Comparison of ENCODE assay signal across 20 cellular contexts in genomic region chr9:98062161-98062560, GRCh38. TPM values are rescaled to one million over a fixed set of nuclear protein-coding genes. Genes with fewer than 3 reads are reported as not detected.
DNase-seq lines count a peak whose midpoint lies in the region; ATAC-seq and TF ChIP-seq lines count a peak whose summit lies in the region.
"Had no signal": no experiment of that assay in that cellular context is flagged by ENCODE, and none has a peak within 500 bp of the region (broad histone marks: within the 10 kb centered on the region; RNA-seq: fewer than 3 reads in every experiment).

No MANE protein-coding gene starts in this region.

- peak overlapping the region; percentile 44 for H3K27ac ChIP-seq in C4-2B
- no peak overlapping the region for H3K27ac ChIP-seq in neuronal stem cell (replicated peaks; ENCODE audit: low read length)
- H3K27ac ChIP-seq in SK-N-SH (ENCODE audit: low read depth in 2 of 2, low read length in 1 of 2) = no peak overlapping the region

- WGBS in neuronal stem cell (ENCODE audit: extremely low coverage in 2 of 2, insufficient read length in 2 of 2, insufficient replicate concordance in 1 of 2), 2 donors = no CpG with 5 or more reads among the region's 3 CpGs
- 94% methylated on average over 3 of the region's 3 CpGs for WGBS in SK-N-SH (ENCODE audit: low lambda C conversion rate)

- no peak for TF ChIP-seq RAD21 in SK-N-SH (IDR thresholded peaks at IDR 0.05; ENCODE audit: low read length)

- H3K18ac ChIP-seq in neuronal stem cell (ENCODE audit: low read length) = no peak overlapping the region

- H2AK5ac ChIP-seq in neuronal stem cell (ENCODE audit: low read depth, low read length) = no peak overlapping the region

- POLR2A ChIA-PET in T-cell (lab: Charles Lee) = no interaction called here
- POLR2A ChIA-PET in SK-N-SH (lab: Yijun Ruan, JAX) = no interaction called here

- H3K4me3 Mint-ChIP-seq in T-cell = no peak overlapping the region
- H3K4me3 Mint-ChIP-seq: CD8-positive, alpha-beta T cell had no signal

- H3K4me2 ChIP-seq in neuronal stem cell (ENCODE audit: insufficient read depth, low read length, poor library complexity, severe bottlenecking) (no peak overlapping the region), SK-N-SH (no peak overlapping the region)

- H2BK120ac ChIP-seq in neuronal stem cell (ENCODE audit: low read depth, low read length) = no peak overlapping the region

- peaks cover 36% of the 10 kb centered on the region for H3K36me3 Mint-ChIP-seq in T-cell

- no peak overlapping the region for H2AFZ ChIP-seq in neuronal stem cell (ENCODE audit: low read length)
- no peak overlapping the region for H2AFZ ChIP-seq in SK-N-SH (ENCODE audit: low read depth)

- CTCF ChIA-PET in T-cell (lab: Charles Lee) (interaction anchor here in 1 of 2 donors (1.0 kb wide), 1 partner anchor 12 kb away, joined by 5 read pairs; no protein-coding TSS in a partner anchor), SK-N-SH (lab: Yijun Ruan, JAX) (interaction anchor here (0.9 to 1.4 kb wide), 2 partner anchors 13 to 17 kb away, joined by 3 to 4 read pairs; no protein-coding TSS in a partner anchor)

- TF ChIP-seq CTCF in C4-2B (conservative IDR thresholded peaks at IDR 0.05) = no peak
- TF ChIP-seq CTCF in foreskin fibroblast (IDR thresholded peaks at IDR 0.05; ENCODE audit: low read depth, low read length) = no peak
- no peak for TF ChIP-seq CTCF in SK-N-SH (IDR thresholded peaks at IDR 0.05)

- peak overlapping the region; percentile 11 to 27 for H3K27ac Mint-ChIP-seq in T-cell
- H3K27ac Mint-ChIP-seq: CD8-positive, alpha-beta T cell had no signal

- H3K27me3 Mint-ChIP-seq in T-cell = no peaks in the 10 kb centered on the region

- H3K4me1 Mint-ChIP-seq in T-cell = peaks cover 9 to 31% (median 27%) of the 10 kb centered on the region in 3 donors

- H4K20me1 ChIP-seq in SK-N-SH (ENCODE audit: insufficient read depth) = no peaks in the 10 kb centered on the region

- no peak for TF ChIP-seq EP300 in SK-N-SH (IDR thresholded peaks at IDR 0.05; ENCODE audit: borderline replicate concordance in 1 of 2, low read depth in 1 of 2, low read length in 1 of 2)

- H3K9me3 Mint-ChIP-seq in T-cell = no peaks in the 10 kb centered on the region
- H3K9me3 Mint-ChIP-seq: CD8-positive, alpha-beta T cell had no signal

- H3K36me3 ChIP-seq in neuronal stem cell (replicated peaks in 1 of 2; ENCODE audit: control insufficient read depth in 2 of 2, insufficient read depth in 2 of 2, low read length in 2 of 2) = peaks cover 12 to 31% of the 10 kb centered on the region in 2 donors
- peaks cover 13 to 34% of the 10 kb centered on the region in 2 experiments for H3K36me3 ChIP-seq in SK-N-SH (replicated peaks in 1 of 2; ENCODE audit: control insufficient read depth in 1 of 2, insufficient read depth in 2 of 2, low read length in 1 of 2)

- H3K23ac ChIP-seq in neuronal stem cell (ENCODE audit: low read depth, low read length, poor library complexity) = no peak overlapping the region

- H3K9me3 ChIP-seq in neuronal stem cell (replicated peaks in 1 of 2; ENCODE audit: control insufficient read depth in 2 of 2, insufficient read depth in 1 of 2, low read depth in 1 of 2, low read length in 2 of 2) (no peaks in the 10 kb centered on the region), SK-N-SH (no peaks in the 10 kb centered on the region)
- H3K9me3 ChIP-seq: Caco-2 had no signal

- no peak overlapping the region for H2BK5ac ChIP-seq in neuronal stem cell (ENCODE audit: low read length)

- peaks cover 44% of the 10 kb centered on the region for H3K79me2 ChIP-seq in SK-N-SH (ENCODE audit: insufficient read depth)

- no peak for ATAC-seq in T-cell (replicated peaks in 1 of 4)
- ATAC-seq: CD8-positive, alpha-beta T cell; GM12878; SK-N-SH treated with all-trans-retinoic acid at 6 μM for 48 hours had no signal

- DNase-seq in T-cell (no peak), islet precursor cell (peak; percentile 17), neuronal stem cell (ENCODE audit: low spot score) (no peak), HK-2 (ENCODE audit: unreplicated experiment) (no peak), foreskin fibroblast (no peak), NCI-H1048 (lab: John Stamatoyannopoulos, UW) (no peak), SK-N-SH (no peak)
- DNase-seq: C1 segment of cervical spinal cord; Caco-2; CD8-positive, alpha-beta T cell; GDM1; MV-4-11; NCI-H1105 treated with DMSO at 0.1 percent for 48 hours; NCI-H2029; NCI-H446; NCI-H524 treated with DMSO at 0.1 percent for 48 hours; NCI-H774 had no signal

- no peak overlapping the region for H2BK12ac ChIP-seq in neuronal stem cell (ENCODE audit: low read length)

- H3K4ac ChIP-seq in neuronal stem cell (ENCODE audit: low read length) = no peak overlapping the region

- no peak overlapping the region for H3K14ac ChIP-seq in neuronal stem cell (ENCODE audit: low read length)

- H3F3A ChIP-seq in SK-N-SH (replicated peaks; ENCODE audit: insufficient read depth) = peaks cover 3% of the 10 kb centered on the region

- no peak overlapping the region for H4K91ac ChIP-seq in neuronal stem cell (ENCODE audit: low read depth, low read length, poor library complexity)

- no peak overlapping the region for H4K8ac ChIP-seq in neuronal stem cell (ENCODE audit: low read depth, low read length)

- H3K4me1 ChIP-seq in neuronal stem cell (ENCODE audit: control insufficient read depth in 2 of 2, insufficient read depth in 1 of 2, low read depth in 1 of 2, low read length in 2 of 2) = peaks cover 3 to 4% of the 10 kb centered on the region in 2 donors
- peaks cover 3 to 12% of the 10 kb centered on the region in 2 experiments; a peak in 2 of 4 replicates for H3K4me1 ChIP-seq in SK-N-SH (ENCODE audit: control insufficient read depth in 1 of 2, insufficient read depth in 2 of 2, low read depth in 1 of 2, low read length in 1 of 2)

- H2BK15ac ChIP-seq in neuronal stem cell (ENCODE audit: low read length) = no peak overlapping the region

- H3K9me2 ChIP-seq in SK-N-SH = no peaks in the 10 kb centered on the region

- no peaks in the 10 kb centered on the region for H3K79me1 ChIP-seq in neuronal stem cell (ENCODE audit: low read depth, low read length)

- H3K9ac ChIP-seq in neuronal stem cell (ENCODE audit: low read depth, low read length, poor library complexity) (peak overlapping the region; percentile 44), SK-N-SH (no peak overlapping the region)

- no peaks in the 10 kb centered on the region for H3K27me3 ChIP-seq in neuronal stem cell (ENCODE audit: control insufficient read depth in 3 of 3, insufficient read depth in 3 of 3, low read depth in 1 of 3, low read length in 3 of 3)
- H3K27me3 ChIP-seq in SK-N-SH (ENCODE audit: insufficient read depth) = no peaks in the 10 kb centered on the region

- H3K4me3 ChIP-seq in neuronal stem cell (ENCODE audit: low read length in 2 of 2) = no peak overlapping the region
- H3K4me3 ChIP-seq in foreskin fibroblast (ENCODE audit: low read depth in 1 of 2, low read length in 2 of 2) = no peak overlapping the region
- H3K4me3 ChIP-seq in SK-N-SH (ENCODE audit: low read depth in 2 of 2, low read length in 1 of 2) = no peak overlapping the region
- H3K4me3 ChIP-seq: GM12878 had no signal

TF ChIP-seq in SK-N-SH, 30 proteins besides CTCF, POLR2A, EP300 and RAD21:
- TF ChIP-seq FOXJ3 (CRISPR knock-in tag; IDR thresholded peaks at IDR 0.05) = no peak
- TF ChIP-seq SIN3A (IDR thresholded peaks at IDR 0.05; ENCODE audit: borderline replicate concordance, low read depth, low read length) = no peak
- TF ChIP-seq IRF3 (IDR thresholded peaks at IDR 0.05; ENCODE audit: low read depth, low read length) = no peak
- TF ChIP-seq TAF1 (IDR thresholded peaks at IDR 0.05; ENCODE audit: borderline replicate concordance, low read depth, low read length) = no peak
- TF ChIP-seq MEF2A (IDR thresholded peaks at IDR 0.05; ENCODE audit: borderline replicate concordance, low read depth) = no peak
- no peak for TF ChIP-seq GATA2 (CRISPR knock-in tag; IDR thresholded peaks at IDR 0.05)
- no peak for TF ChIP-seq EZH2phosphoT487 (IDR thresholded peaks at IDR 0.05; ENCODE audit: borderline replicate concordance, low read depth)
- no peak for TF ChIP-seq USF1 (IDR thresholded peaks at IDR 0.05; ENCODE audit: borderline replicate concordance, low read depth)
- no peak for TF ChIP-seq FOSL2 (IDR thresholded peaks at IDR 0.05; ENCODE audit: borderline replicate concordance, low read depth)
- no peak for TF ChIP-seq RCOR1 (IDR thresholded peaks at IDR 0.05; ENCODE audit: low read length)
- no peak for TF ChIP-seq GABPA (IDR thresholded peaks at IDR 0.05; ENCODE audit: low read depth)

RNA-seq across cellular contexts. Expression of gene NANS, which starts 5.6 kb away (rescaled TPM):
- 10 to 100 TPM; 21.7 to 57.5 (median 27.6) TPM for total RNA-seq in T-cell
- polyA plus RNA-seq in neuronal stem cell (2013, experiment 1 of 2) = 24.9 TPM
- 23.1 TPM for polyA plus RNA-seq in neuronal stem cell (2013, experiment 2 of 2)
- polyA plus RNA-seq in SK-N-SH (2012; rRNA removed) = 53.5 and 61.3 TPM in 2 replicates
- polyA plus RNA-seq in SK-N-SH (2012; cell fraction: cytosol; rRNA removed) = 48.8 and 53.9 TPM in 2 replicates
- polyA plus RNA-seq in SK-N-SH (2012; cell fraction: nucleus; rRNA removed) = 37.0 and 46.0 TPM in 2 replicates

RNA-seq across cellular contexts. Expression of gene TRIM14, which starts 56.9 kb away (rescaled TPM):
- total RNA-seq in T-cell = 10 to 100 TPM; 75.7 to 98.9 (median 85.3) TPM
- polyA plus RNA-seq in neuronal stem cell (2013, experiment 1 of 2) = 1.7 TPM
- 1.9 TPM for polyA plus RNA-seq in neuronal stem cell (2013, experiment 2 of 2)
- polyA plus RNA-seq in SK-N-SH (2012; rRNA removed) = 13.4 and 15.3 TPM in 2 replicates
- 10.7 and 16.1 TPM in 2 replicates for polyA plus RNA-seq in SK-N-SH (2012; cell fraction: cytosol; rRNA removed)
- polyA plus RNA-seq in SK-N-SH (2012; cell fraction: nucleus; rRNA removed) = 18.3 and 19.3 TPM in 2 replicates
